10 cellular contexts compared by ENCODE assay signal in genomic region chr22:42754658-42755057, GRCh38. TPM values are rescaled to one million over a fixed set of nuclear protein-coding genes. Genes with fewer than 3 reads are reported as not detected.
DNase-seq lines count a peak whose midpoint lies in the region; ATAC-seq and TF ChIP-seq lines count a peak whose summit lies in the region.
"Had no signal": no experiment of that assay in that cellular context is flagged by ENCODE, and none has a peak within 500 bp of the region (broad histone marks: within the 10 kb centered on the region; RNA-seq: fewer than 3 reads in every experiment).

No MANE protein-coding gene starts in this region.

- H3K4me3 ChIP-seq in ACC112 (ENCODE audit: low read depth, low read length) (no peak overlapping the region), MG63 (no peak overlapping the region), brain microvascular endothelial cell (ENCODE audit: low read depth, low read length) (no peak overlapping the region)

- no peaks in the 10 kb centered on the region for H3K9me3 ChIP-seq in MG63

- peaks cover 15% of the 10 kb centered on the region for H3K4me1 ChIP-seq in ACC112 (ENCODE audit: control insufficient read depth, insufficient read depth, low read length, unreplicated experiment)

- in situ Hi-C loops in brain microvascular endothelial cell (cut with HindIII; ENCODE audit: low pct_ligation_motif_present, low sequenced_read_pairs): no loop called here

- H2AFZ ChIP-seq in ACC112 (ENCODE audit: low read length, unreplicated experiment): no peak overlapping the region

- H3K27ac ChIP-seq in ACC112 (ENCODE audit: low read depth, low read length) (peak overlapping the region; percentile 47), brain microvascular endothelial cell (no peak overlapping the region)

- H3K27me3 ChIP-seq in ACC112 (ENCODE audit: insufficient read depth, low read length): no peaks in the 10 kb centered on the region
- H3K27me3 ChIP-seq in MG63: no peaks in the 10 kb centered on the region
- no peaks in the 10 kb centered on the region for H3K27me3 ChIP-seq in brain microvascular endothelial cell (replicated peaks)

- peak; percentile 79 for DNase-seq in MG63
- DNase-seq in brain microvascular endothelial cell: peak; percentile 13
- DNase-seq in kidney tubule cell (ENCODE audit: low spot score): peak; percentile 8
- no peak for DNase-seq in NCI-H510A (lab: John Stamatoyannopoulos, UW)
- DNase-seq: caudate nucleus, NCI-H446 treated with DMSO at 0.1 percent for 48 hours had no signal

- no peaks in the 10 kb centered on the region for H3K79me2 ChIP-seq in ACC112 (ENCODE audit: control insufficient read depth, insufficient read depth, low read length, unreplicated experiment)

- H3K36me3 ChIP-seq in ACC112 (ENCODE audit: insufficient read depth, low read length) (no peaks in the 10 kb centered on the region), MG63 (no peaks in the 10 kb centered on the region), brain microvascular endothelial cell (replicated peaks) (no peaks in the 10 kb centered on the region)

- ATAC-seq in GM18858 (IDR thresholded peaks at IDR 0.05; ENCODE audit: unreplicated experiment) (no peak), GM18498 (IDR thresholded peaks at IDR 0.05; ENCODE audit: unreplicated experiment) (no peak), HG03565 (IDR thresholded peaks at IDR 0.05; ENCODE audit: unreplicated experiment) (no peak)

- no peak for TF ChIP-seq CTCF in brain microvascular endothelial cell (IDR thresholded peaks at IDR 0.05; ENCODE audit: low read depth, low read length, missing control alignments)

RNA-seq across cellular contexts. Expression of gene A4GALT, which starts 34.0 kb away (rescaled TPM):
- 9.1 and 17.9 TPM in 2 replicates for total RNA-seq in MG63 (2014; rRNA removed; shearing (Covaris generic); ENCODE audit: low replicate concordance)
